ENCODE assay signal across 9 cellular contexts in genomic region chr22:17633217-17633997, GRCh38. TPM values are rescaled to one million over a fixed set of nuclear protein-coding genes. Genes with fewer than 3 reads are reported as not detected.
DNase-seq lines count a peak whose midpoint lies in the region; ATAC-seq and TF ChIP-seq lines count a peak whose summit lies in the region.
"Had no signal": no experiment of that assay in that cellular context is flagged by ENCODE, and none has a peak within 500 bp of the region (broad histone marks: within the 10 kb centered on the region; RNA-seq: fewer than 3 reads in every experiment).

No MANE protein-coding gene starts in this region.

- H3K27me3 Mint-ChIP-seq in endothelial cell (ENCODE audit: unreplicated experiment), result peaks cover 10% of the 10 kb centered on the region
- no peaks in the 10 kb centered on the region for H3K27me3 Mint-ChIP-seq in activated T-helper 2 cell treated with anti-CD3 and anti-CD28 coated beads, Interferon-gamma antibody, Interleukin-2, Interleukin-4, amounts not matched to agents 10 μg/mL and 5 μg/mL and 100 μg/mL, durations not matched to agents 14 hours and 24 hours and 36 hours (ENCODE audit: low read depth)

- peaks cover 17% of the 10 kb centered on the region for H3K4me1 Mint-ChIP-seq in endothelial cell (ENCODE audit: unreplicated experiment)
- peaks cover 13% of the 10 kb centered on the region for H3K4me1 Mint-ChIP-seq in activated T-helper 2 cell treated with anti-CD3 and anti-CD28 coated beads, Interferon-gamma antibody, Interleukin-2, Interleukin-4, amounts not matched to agents 10 μg/mL and 5 μg/mL and 100 μg/mL, durations not matched to agents 14 hours and 24 hours and 36 hours (ENCODE audit: low read depth)

- DNase-seq in EL, result peak; percentile 80
- peak; percentile 77 for DNase-seq in NCI-H226
- DNase-seq in endothelial cell (ENCODE audit: low spot score), result no peak
- no peak for DNase-seq in omental fat pad (ENCODE audit: low spot score)
- no peak for DNase-seq in activated gamma-delta T cell (lab: John Stamatoyannopoulos, UW)
- no peak for DNase-seq in cerebellar nuclear complex (lab: John Stamatoyannopoulos, UW)
- DNase-seq in cortex of kidney (lab: John Stamatoyannopoulos, UW), result no peak
- no peak for DNase-seq in activated T-helper 2 cell treated with anti-CD3 and anti-CD28 coated beads, Interferon-gamma antibody, Interleukin-2, Interleukin-4, amounts not matched to agents 10 μg/mL and 5 μg/mL and 100 μg/mL, durations not matched to agents 14 hours and 24 hours and 36 hours (ENCODE audit: low spot score)
- DNase-seq: stimulated activated CD4-positive, alpha-beta T cell treated with anti-CD3 and anti-CD28 coated beads, Interleukin-4, amount 100 ng/mL, for 1 hour had no signal

- H3K9me3 Mint-ChIP-seq in endothelial cell (ENCODE audit: unreplicated experiment), result no peaks in the 10 kb centered on the region
- H3K9me3 Mint-ChIP-seq in activated T-helper 2 cell treated with anti-CD3 and anti-CD28 coated beads, Interferon-gamma antibody, Interleukin-2, Interleukin-4, amounts not matched to agents 10 μg/mL and 5 μg/mL and 100 μg/mL, durations not matched to agents 14 hours and 24 hours and 36 hours, result no peaks in the 10 kb centered on the region

- TF ChIP-seq CTCF in endothelial cell (IDR thresholded peaks at IDR 0.05; ENCODE audit: unreplicated experiment) (no peak), omental fat pad (IDR thresholded peaks at IDR 0.05) (no peak)

- intact Hi-C loops in activated T-helper 2 cell treated with anti-CD3 and anti-CD28 coated beads, Interferon-gamma antibody, Interleukin-2, Interleukin-4, amounts not matched to agents 10 μg/mL and 5 μg/mL and 100 μg/mL, durations not matched to agents 14 hours and 24 hours and 36 hours (cut with micrococcal nuclease), result no loop called here

- peak; percentile 70 for ATAC-seq in omental fat pad (ENCODE audit: low FRiP score)

- no peak overlapping the region for H3K4me3 Mint-ChIP-seq in endothelial cell (ENCODE audit: unreplicated experiment)
- H3K4me3 Mint-ChIP-seq in activated T-helper 2 cell treated with anti-CD3 and anti-CD28 coated beads, Interferon-gamma antibody, Interleukin-2, Interleukin-4, amounts not matched to agents 10 μg/mL and 5 μg/mL and 100 μg/mL, durations not matched to agents 14 hours and 24 hours and 36 hours (ENCODE audit: low read depth), result no peak overlapping the region

- H3K27ac Mint-ChIP-seq in endothelial cell (ENCODE audit: unreplicated experiment), result peak overlapping the region; percentile 54
- no peak overlapping the region for H3K27ac Mint-ChIP-seq in activated T-helper 2 cell treated with anti-CD3 and anti-CD28 coated beads, Interferon-gamma antibody, Interleukin-2, Interleukin-4, amounts not matched to agents 10 μg/mL and 5 μg/mL and 100 μg/mL, durations not matched to agents 14 hours and 24 hours and 36 hours

- no peaks in the 10 kb centered on the region for H3K36me3 Mint-ChIP-seq in endothelial cell (ENCODE audit: low read depth, unreplicated experiment)
- peaks cover 1% of the 10 kb centered on the region for H3K36me3 Mint-ChIP-seq in activated T-helper 2 cell treated with anti-CD3 and anti-CD28 coated beads, Interferon-gamma antibody, Interleukin-2, Interleukin-4, amounts not matched to agents 10 μg/mL and 5 μg/mL and 100 μg/mL, durations not matched to agents 14 hours and 24 hours and 36 hours (ENCODE audit: low read depth)

RNA-seq across cellular contexts. Expression of gene ATP6V1E1, which starts 4.9 kb away (rescaled TPM):
- 80.4 TPM for total RNA-seq in endothelial cell (ENCODE audit: unreplicated experiment)
- total RNA-seq in omental fat pad, result 100 to 1,000 TPM; 109 to 157 (median 122) TPM
- 107 and 113 TPM in 2 replicates for total RNA-seq in activated T-helper 2 cell treated with anti-CD3 and anti-CD28 coated beads, Interferon-gamma antibody, Interleukin-2, Interleukin-4, amounts not matched to agents 10 μg/mL and 5 μg/mL and 100 μg/mL, durations not matched to agents 14 hours and 24 hours and 36 hours

RNA-seq across cellular contexts. Expression of gene BCL2L13, which starts 5.2 kb away (rescaled TPM):
- total RNA-seq in endothelial cell (ENCODE audit: unreplicated experiment) (26.2 TPM), omental fat pad (10 to 100 TPM; 59.7 to 85.7 (median 64.8) TPM)
- 32.6 and 33.7 TPM in 2 replicates for total RNA-seq in activated T-helper 2 cell treated with anti-CD3 and anti-CD28 coated beads, Interferon-gamma antibody, Interleukin-2, Interleukin-4, amounts not matched to agents 10 μg/mL and 5 μg/mL and 100 μg/mL, durations not matched to agents 14 hours and 24 hours and 36 hours

Comparison
In these comparisons a context has a peak if more than half of its experiments do, and no peak if none do; other contexts are left out.
1. DNase-seq: peak in EL (single experiment) and NCI-H226 (single experiment); none in endothelial cell (single experiment), omental fat pad (single experiment), activated gamma-delta T cell (single experiment), cerebellar nuclear complex (0 of 2), cortex of kidney (single experiment) and activated T-helper 2 cell treated with anti-CD3 and anti-CD28 coated beads, Interferon-gamma antibody, Interleukin-2, Interleukin-4, amounts not matched to agents 10 μg/mL and 5 μg/mL and 100 μg/mL, durations not matched to agents 14 hours and 24 hours and 36 hours (single experiment).